Comparison of ENCODE assay signal across 9 cellular contexts in the genomic region with DNA sequence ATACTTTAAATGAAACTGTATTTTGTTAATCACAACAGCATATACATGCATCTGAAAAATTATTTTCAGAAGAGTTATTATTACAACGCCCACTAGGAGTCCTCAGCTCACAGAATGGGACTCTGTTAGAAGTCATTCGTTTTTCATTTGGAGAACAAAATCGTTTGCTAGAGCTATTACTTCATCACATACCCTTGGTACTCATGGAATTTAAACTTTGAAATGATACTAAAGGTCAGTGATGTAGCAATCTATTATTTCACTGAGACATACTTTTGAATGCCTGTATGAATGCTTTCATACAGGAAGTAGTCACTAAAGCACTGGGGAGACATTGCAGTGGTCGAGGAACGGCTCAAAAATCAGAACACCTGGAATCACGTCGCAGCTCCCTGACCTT.
DNase-seq lines count a peak whose midpoint lies in the region; ATAC-seq and TF ChIP-seq lines count a peak whose summit lies in the region.
"Had no signal": no experiment of that assay in that cellular context is flagged by ENCODE, and none has a peak within 500 bp of the region (broad histone marks: within the 10 kb centered on the region; RNA-seq: fewer than 3 reads in every experiment).

No MANE protein-coding gene starts in this region.

- H3K9me3 ChIP-seq in tibial nerve: no peaks in the 10 kb centered on the region

- peaks cover 0 to 40% (median 9%) of the 10 kb centered on the region in 4 donors for H3K4me1 ChIP-seq in tibial nerve

- no peak for TF ChIP-seq EP300 in tibial nerve (IDR thresholded peaks at IDR 0.05)

- H3K9me3 Mint-ChIP-seq in activated CD8-positive, alpha-beta memory T cell treated with anti-CD3 and anti-CD28 coated beads, Interleukin-2, amount 10 ng/mL, durations not matched to agents 7 days and 5 days (ENCODE audit: low read depth): no peaks in the 10 kb centered on the region
- no peaks in the 10 kb centered on the region for H3K9me3 Mint-ChIP-seq in activated B cell treated with CpG ODN at 0.5 μM for 24 hours
- H3K9me3 Mint-ChIP-seq: dendritic cell treated with granulocyte-macrophage colony-stimulating factor and Interleukin-4, amounts not matched to agents 40 ng/mL and 50 ng/mL, for 4 days had no signal

- 60% methylated on average over 7 of the region's 7 CpGs for WGBS in tibial nerve, 2 donors

- no peak for TF ChIP-seq CTCF in activated B cell treated with CpG ODN at 0.5 μM for 24 hours (IDR thresholded peaks at IDR 0.05)
- peak; percentile 32 to 50 (median 43) for TF ChIP-seq CTCF in tibial nerve (IDR thresholded peaks at IDR 0.05)

- intact Hi-C loops in activated B cell treated with CpG ODN at 0.5 μM for 24 hours (cut with micrococcal nuclease): no loop called here

- H3K27ac Mint-ChIP-seq in activated CD8-positive, alpha-beta memory T cell treated with anti-CD3 and anti-CD28 coated beads, Interleukin-2, amount 10 ng/mL, durations not matched to agents 7 days and 5 days: no peak overlapping the region
- H3K27ac Mint-ChIP-seq in activated B cell treated with CpG ODN at 0.5 μM for 24 hours: peak overlapping the region; percentile 71
- H3K27ac Mint-ChIP-seq: dendritic cell treated with granulocyte-macrophage colony-stimulating factor and Interleukin-4, amounts not matched to agents 40 ng/mL and 50 ng/mL, for 4 days had no signal

- no peak overlapping the region for H3K4me3 Mint-ChIP-seq in activated CD8-positive, alpha-beta memory T cell treated with anti-CD3 and anti-CD28 coated beads, Interleukin-2, amount 10 ng/mL, durations not matched to agents 7 days and 5 days
- H3K4me3 Mint-ChIP-seq in activated B cell treated with CpG ODN at 0.5 μM for 24 hours: no peak overlapping the region
- H3K4me3 Mint-ChIP-seq: dendritic cell treated with granulocyte-macrophage colony-stimulating factor and Interleukin-4, amounts not matched to agents 40 ng/mL and 50 ng/mL, for 4 days had no signal

- no peak overlapping the region for H3K4me3 ChIP-seq in tibial nerve

- TF ChIP-seq POLR2A in tibial nerve (IDR thresholded peaks at IDR 0.05): no peak

- H3K27me3 Mint-ChIP-seq in activated CD8-positive, alpha-beta memory T cell treated with anti-CD3 and anti-CD28 coated beads, Interleukin-2, amount 10 ng/mL, durations not matched to agents 7 days and 5 days: no peaks in the 10 kb centered on the region
- no peaks in the 10 kb centered on the region for H3K27me3 Mint-ChIP-seq in activated B cell treated with CpG ODN at 0.5 μM for 24 hours
- H3K27me3 Mint-ChIP-seq: dendritic cell treated with granulocyte-macrophage colony-stimulating factor and Interleukin-4, amounts not matched to agents 40 ng/mL and 50 ng/mL, for 4 days had no signal

- CTCF ChIA-PET in activated CD8-positive, alpha-beta memory T cell treated with anti-CD3 and anti-CD28 coated beads, Interleukin-2, amount 10 ng/mL, durations not matched to agents 7 days and 5 days (lab: Charles Lee): interaction anchor here (0.7 to 2.2 kb wide), 8 partner anchors 9 to 410 kb away, joined by 3 to 12 read pairs (median 4); no protein-coding TSS in a partner anchor
- CTCF ChIA-PET in activated B cell treated with CpG ODN at 0.5 μM for 24 hours (lab: Charles Lee): interaction anchor here (0.9 to 2.9 kb wide), 10 partner anchors 15 to 283 kb away, joined by 3 to 18 read pairs (median 5); no protein-coding TSS in a partner anchor

- no peaks in the 10 kb centered on the region for H3K27me3 ChIP-seq in tibial nerve

- H3K4me1 Mint-ChIP-seq in activated CD8-positive, alpha-beta memory T cell treated with anti-CD3 and anti-CD28 coated beads, Interleukin-2, amount 10 ng/mL, durations not matched to agents 7 days and 5 days: peaks cover 5% of the 10 kb centered on the region
- H3K4me1 Mint-ChIP-seq in activated B cell treated with CpG ODN at 0.5 μM for 24 hours: peaks cover 22% of the 10 kb centered on the region

- ATAC-seq in activated CD8-positive, alpha-beta memory T cell treated with anti-CD3 and anti-CD28 coated beads, Interleukin-2, amount 10 ng/mL, durations not matched to agents 7 days and 5 days: peak; percentile 66
- ATAC-seq in HG03521 (IDR thresholded peaks at IDR 0.05; ENCODE audit: unreplicated experiment) (peak; percentile 58), activated B cell treated with CpG ODN at 0.5 μM for 24 hours (ENCODE audit: low read depth) (peak; percentile 69)

- no peak overlapping the region for H3K27ac ChIP-seq in tibial nerve

- H3K36me3 ChIP-seq in tibial nerve: peaks cover 0 to 8% (median 0%) of the 10 kb centered on the region in 3 donors

- H3K36me3 Mint-ChIP-seq in activated CD8-positive, alpha-beta memory T cell treated with anti-CD3 and anti-CD28 coated beads, Interleukin-2, amount 10 ng/mL, durations not matched to agents 7 days and 5 days: peaks cover 29% of the 10 kb centered on the region
- peaks cover 42% of the 10 kb centered on the region for H3K36me3 Mint-ChIP-seq in activated B cell treated with CpG ODN at 0.5 μM for 24 hours (ENCODE audit: low read depth)

- DNase-seq in activated CD8-positive, alpha-beta memory T cell treated with anti-CD3 and anti-CD28 coated beads, Interleukin-2, amount 10 ng/mL, durations not matched to agents 7 days and 5 days: no peak
- DNase-seq in activated CD8-positive, alpha-beta memory T cell treated with anti-CD3 and anti-CD28 coated beads, Interleukin-2, amount 50 U/mL, for 4 hours: no peak
- no peak for DNase-seq in activated B cell treated with CpG ODN at 0.5 μM for 24 hours
- peak; percentile 18 for DNase-seq in hepatic stellate cell (ENCODE audit: low spot score)
- DNase-seq in tibial nerve (ENCODE audit: low spot score in 2 of 2): no peak
- no peak for DNase-seq in GOT3 (lab: John Stamatoyannopoulos, UW)
- no peak for DNase-seq in activated CD8-positive, alpha-beta memory T cell treated with anti-CD3 and anti-CD28 coated beads for 24 hours

- POLR2A ChIA-PET in activated B cell treated with CpG ODN at 0.5 μM for 24 hours (lab: Charles Lee): interaction anchor here (0.6 to 1.3 kb wide), 4 partner anchors 60 to 409 kb away, joined by 3 to 8 read pairs (median 5); partner anchors contain the start of gene MBNL1
